Comparison of ENCODE assay signal across 12 cellular contexts in the genomic region with DNA sequence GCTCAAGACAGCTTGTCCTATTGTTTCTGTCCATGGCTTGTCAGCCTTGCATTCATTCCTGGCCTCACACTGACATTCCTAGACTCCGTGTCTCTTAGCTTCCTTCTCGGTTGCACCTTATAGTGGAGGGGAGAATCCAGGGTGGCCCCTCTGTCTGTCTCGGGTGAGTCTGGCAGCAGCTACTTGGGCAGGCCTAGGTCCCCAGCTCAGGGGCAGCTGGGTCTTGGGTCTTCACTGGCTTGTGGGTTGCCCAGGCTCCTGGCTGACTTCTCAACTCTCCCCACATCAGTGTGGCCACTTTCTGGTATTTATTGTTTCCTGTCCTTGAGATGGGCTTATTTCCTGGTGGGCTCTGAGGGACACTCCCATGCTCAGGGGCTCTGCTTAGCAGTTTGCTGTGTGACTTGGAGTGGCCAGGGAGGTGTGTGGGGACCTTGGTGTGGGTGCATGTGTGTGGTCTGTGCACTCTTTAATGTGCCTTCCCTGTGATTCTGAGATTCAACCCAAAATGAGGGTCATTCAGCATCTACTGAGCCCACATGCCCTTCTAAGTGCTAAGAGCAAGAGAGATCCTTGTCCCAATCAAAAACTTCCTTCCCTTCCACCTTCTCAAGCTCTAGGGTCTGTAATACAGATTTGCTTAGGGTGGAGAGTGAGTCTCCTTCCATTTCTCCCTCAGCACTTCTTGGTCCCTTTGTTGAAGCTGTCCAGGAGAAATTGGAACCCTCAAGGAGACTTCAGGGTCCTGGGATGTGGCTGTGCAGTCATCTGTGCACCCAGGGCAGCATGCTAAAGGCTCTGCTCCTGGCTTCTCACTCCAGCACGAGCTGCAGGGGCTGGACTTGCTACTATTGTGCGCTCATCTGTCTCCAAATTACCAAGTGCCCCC. TPM values are rescaled to one million over a fixed set of nuclear protein-coding genes. Genes with fewer than 3 reads are reported as not detected.
DNase-seq lines count a peak whose midpoint lies in the region; ATAC-seq and TF ChIP-seq lines count a peak whose summit lies in the region.
"Had no signal": no experiment of that assay in that cellular context is flagged by ENCODE, and none has a peak within 500 bp of the region (broad histone marks: within the 10 kb centered on the region; RNA-seq: fewer than 3 reads in every experiment).

No MANE protein-coding gene starts in this region.

- H2BK20ac ChIP-seq in H9 (ENCODE audit: low read depth, low read length, poor library complexity, severe bottlenecking), result no peak overlapping the region

- DNase-seq in activated CD4-positive, alpha-beta T cell treated with anti-CD3 and anti-CD28 coated beads, Interleukin-2, amount 10 ng/mL, durations not matched to agents 24 days and 14 days, result peak; percentile 56
- no peak for DNase-seq in activated CD4-positive, alpha-beta T cell treated with anti-CD3 and anti-CD28 coated beads for 1 hour
- DNase-seq in H9, result no peak
- no peak for DNase-seq in activated CD8-positive, alpha-beta T cell treated with anti-CD3 and anti-CD28 coated beads for 36 hours
- DNase-seq in mucosa of descending colon, result no peak
- DNase-seq in SJCRH30, result no peak
- DNase-seq in HFFc6, result no peak
- DNase-seq: NCI-H226 had no signal

- peaks cover 45% of the 10 kb centered on the region for H3K36me3 Mint-ChIP-seq in activated CD4-positive, alpha-beta T cell treated with anti-CD3 and anti-CD28 coated beads, Interleukin-2, amount 10 ng/mL, durations not matched to agents 24 days and 14 days (ENCODE audit: low read depth)
- H3K36me3 Mint-ChIP-seq in H9 (ENCODE audit: insufficient read depth in 1 of 3, low read depth in 3 of 3) (peaks cover 23 to 48% (median 41%) of the 10 kb centered on the region in 3 experiments; a peak in 6 of 7 replicates), HFFc6 (ENCODE audit: low read depth) (peaks cover 8% of the 10 kb centered on the region)
- H3K36me3 Mint-ChIP-seq in activated CD8-positive, alpha-beta T cell treated with anti-CD3 and anti-CD28 coated beads for 36 hours (ENCODE audit: low read depth), result peaks cover 38% of the 10 kb centered on the region

- H4K5ac ChIP-seq in H9 (ENCODE audit: insufficient read length, low read depth, low read length), result no peak overlapping the region

- no peak for ATAC-seq in activated CD8-positive, alpha-beta T cell treated with anti-CD3 and anti-CD28 coated beads for 36 hours
- ATAC-seq in mucosa of descending colon (peak; percentile 6), GM21576 (IDR thresholded peaks at IDR 0.05; ENCODE audit: unreplicated experiment) (no peak)

- H3K36me3 ChIP-seq in mucosa of descending colon (ENCODE audit: low read depth), result peaks cover 9% of the 10 kb centered on the region
- H3K36me3 ChIP-seq in SJCRH30, result peaks cover 2% of the 10 kb centered on the region; the same call in 1 of the 2 replicates

- WGBS in H9 (ENCODE audit: extremely low coverage, insufficient read length, low lambda C conversion rate), result no CpG with 5 or more reads among the region's 5 CpGs

- no peaks in the 10 kb centered on the region for H3K79me1 ChIP-seq in H9 (ENCODE audit: insufficient read depth, low read depth, low read length, poor library complexity, severe bottlenecking)

- TF ChIP-seq CTCF in H9 (conservative IDR thresholded peaks at IDR 0.05), result no peak
- TF ChIP-seq CTCF in activated CD8-positive, alpha-beta T cell treated with anti-CD3 and anti-CD28 coated beads for 36 hours (IDR thresholded peaks at IDR 0.05), result no peak
- TF ChIP-seq CTCF in mucosa of descending colon (IDR thresholded peaks at IDR 0.05), result no peak
- TF ChIP-seq CTCF in HFFc6 (IDR thresholded peaks at IDR 0.05), result no peak

- H3K9ac ChIP-seq in H9 (ENCODE audit: extremely low read depth, insufficient read length, low read length), result no peak overlapping the region

- H3K4me1 ChIP-seq in H9 (ENCODE audit: insufficient read depth, low read length), result no peaks in the 10 kb centered on the region
- no peaks in the 10 kb centered on the region for H3K4me1 ChIP-seq in mucosa of descending colon (ENCODE audit: low read depth)
- H3K4me1 ChIP-seq in SJCRH30, result no peaks in the 10 kb centered on the region
- H3K4me1 ChIP-seq: right atrium auricular region had no signal

- H4K20me1 ChIP-seq in H9 (ENCODE audit: control insufficient read depth, insufficient read depth, insufficient read length), result no peaks in the 10 kb centered on the region

- no peak overlapping the region for H2AK5ac ChIP-seq in H9 (ENCODE audit: insufficient read length, low read length)

- H3K9me3 ChIP-seq in H9 (ENCODE audit: control insufficient read depth, low read depth, low read length) (no peaks in the 10 kb centered on the region), mucosa of descending colon (no peaks in the 10 kb centered on the region), SJCRH30 (replicated peaks) (no peaks in the 10 kb centered on the region)
- H3K9me3 ChIP-seq: right atrium auricular region had no signal

- H3K4me3 ChIP-seq in mucosa of descending colon, result no peak overlapping the region
- H3K4me3 ChIP-seq in SJCRH30, result no peak overlapping the region
- H3K4me3 ChIP-seq: right atrium auricular region had no signal

- no peaks in the 10 kb centered on the region for H3K27me3 ChIP-seq in H9 (ENCODE audit: insufficient read depth, low read length)
- H3K27me3 ChIP-seq in SJCRH30, result no peaks in the 10 kb centered on the region
- H3K27me3 ChIP-seq: right atrium auricular region had no signal

- no peak overlapping the region for H3K27ac ChIP-seq in H9 (ENCODE audit: insufficient read length, low read depth, low read length)
- no peak overlapping the region for H3K27ac ChIP-seq in SJCRH30
- H3K27ac ChIP-seq: right atrium auricular region had no signal

- H3K27ac Mint-ChIP-seq in activated CD4-positive, alpha-beta T cell treated with anti-CD3 and anti-CD28 coated beads, Interleukin-2, amount 10 ng/mL, durations not matched to agents 24 days and 14 days, result peak overlapping the region; percentile 42
- peak overlapping the region in 2 of 3 experiments; percentile 24 to 58; a peak in 3 of 7 replicates for H3K27ac Mint-ChIP-seq in H9
- peak overlapping the region; percentile 63 for H3K27ac Mint-ChIP-seq in activated CD8-positive, alpha-beta T cell treated with anti-CD3 and anti-CD28 coated beads for 36 hours
- no peak overlapping the region for H3K27ac Mint-ChIP-seq in HFFc6
- H3K27ac Mint-ChIP-seq: activated T-helper 2 cell treated with anti-CD3 and anti-CD28 coated beads, Interferon-gamma antibody, Interleukin-2, Interleukin-4, amounts not matched to agents 10 μg/mL and 5 μg/mL and 100 μg/mL, durations not matched to agents 14 hours and 24 hours and 36 hours; mesothelial cell of epicardium had no signal

- no peaks in the 10 kb centered on the region for H3K79me2 ChIP-seq in H9 (ENCODE audit: insufficient read depth, low read length)

- peaks cover 16% of the 10 kb centered on the region for H3K4me1 Mint-ChIP-seq in activated CD4-positive, alpha-beta T cell treated with anti-CD3 and anti-CD28 coated beads, Interleukin-2, amount 10 ng/mL, durations not matched to agents 24 days and 14 days
- H3K4me1 Mint-ChIP-seq in H9 (peaks cover 15 to 23% of the 10 kb centered on the region in 2 experiments), HFFc6 (ENCODE audit: low read depth) (peaks cover 37% of the 10 kb centered on the region)
- H3K4me1 Mint-ChIP-seq in activated CD8-positive, alpha-beta T cell treated with anti-CD3 and anti-CD28 coated beads for 36 hours (ENCODE audit: low read depth), result peaks cover 11% of the 10 kb centered on the region

- no peak overlapping the region for H3K4me2 ChIP-seq in H9 (ENCODE audit: insufficient read depth, insufficient read length, low read length)

- no peaks in the 10 kb centered on the region for H3K23me2 ChIP-seq in H9 (ENCODE audit: insufficient read length, low read depth, low read length, poor library complexity, severe bottlenecking)

- H2BK5ac ChIP-seq in H9 (ENCODE audit: insufficient read length, low read length), result no peak overlapping the region

- no peak overlapping the region for H3K18ac ChIP-seq in H9 (ENCODE audit: insufficient read length, low read depth, low read length)

- H3K27me3 Mint-ChIP-seq in activated CD4-positive, alpha-beta T cell treated with anti-CD3 and anti-CD28 coated beads, Interleukin-2, amount 10 ng/mL, durations not matched to agents 24 days and 14 days, result no peaks in the 10 kb centered on the region
- H3K27me3 Mint-ChIP-seq in H9 (ENCODE audit: low read depth), result no peaks in the 10 kb centered on the region
- no peaks in the 10 kb centered on the region for H3K27me3 Mint-ChIP-seq in activated CD8-positive, alpha-beta T cell treated with anti-CD3 and anti-CD28 coated beads for 36 hours
- H3K27me3 Mint-ChIP-seq in HFFc6 (ENCODE audit: insufficient read depth), result peaks cover 3% of the 10 kb centered on the region; the same call in 1 of the 2 replicates

- H3K4me3 Mint-ChIP-seq in activated CD4-positive, alpha-beta T cell treated with anti-CD3 and anti-CD28 coated beads, Interleukin-2, amount 10 ng/mL, durations not matched to agents 24 days and 14 days, result no peak overlapping the region
- H3K4me3 Mint-ChIP-seq in H9 (no peak overlapping the region), HFFc6 (no peak overlapping the region)
- no peak overlapping the region for H3K4me3 Mint-ChIP-seq in activated CD8-positive, alpha-beta T cell treated with anti-CD3 and anti-CD28 coated beads for 36 hours
- H3K4me3 Mint-ChIP-seq: mesothelial cell of epicardium had no signal

- no peak overlapping the region for H3K14ac ChIP-seq in H9 (ENCODE audit: insufficient read depth, low read length)

- no peak overlapping the region for H2BK15ac ChIP-seq in H9 (ENCODE audit: low read depth, low read length)

- no peak overlapping the region for H3K23ac ChIP-seq in H9 (ENCODE audit: insufficient read length, low read depth, low read length)

- H2AFZ ChIP-seq in H9 (ENCODE audit: low read length), result no peak overlapping the region

- intact Hi-C loops in activated CD4-positive, alpha-beta T cell treated with anti-CD3 and anti-CD28 coated beads, Interleukin-2, amount 10 ng/mL, durations not matched to agents 24 days and 14 days (cut with micrococcal nuclease), result no loop called here
- intact Hi-C loops in activated CD8-positive, alpha-beta T cell treated with anti-CD3 and anti-CD28 coated beads for 36 hours (cut with micrococcal nuclease), result no loop called here
- intact Hi-C loops in mucosa of descending colon (cut with DNase I, micrococcal nuclease), result loop anchor here in 1 of 2 donors (10.0 kb wide), 1 partner anchor 114 kb away; no protein-coding TSS in a partner anchor

- H3T11ph ChIP-seq in H9 (ENCODE audit: low read length), result no peak overlapping the region

- no peak overlapping the region for H2BK12ac ChIP-seq in H9 (ENCODE audit: insufficient read length, low read depth, low read length)

- no peak overlapping the region for H3K56ac ChIP-seq in H9 (ENCODE audit: insufficient read length, low read depth, low read length)

- H3K9me3 Mint-ChIP-seq in activated CD4-positive, alpha-beta T cell treated with anti-CD3 and anti-CD28 coated beads, Interleukin-2, amount 10 ng/mL, durations not matched to agents 24 days and 14 days, result no peaks in the 10 kb centered on the region
- no peaks in the 10 kb centered on the region for H3K9me3 Mint-ChIP-seq in H9
- no peaks in the 10 kb centered on the region for H3K9me3 Mint-ChIP-seq in activated CD8-positive, alpha-beta T cell treated with anti-CD3 and anti-CD28 coated beads for 36 hours
- H3K9me3 Mint-ChIP-seq in HFFc6, result no peaks in the 10 kb centered on the region
- H3K9me3 Mint-ChIP-seq: activated T-helper 2 cell treated with anti-CD3 and anti-CD28 coated beads, Interferon-gamma antibody, Interleukin-2, Interleukin-4, amounts not matched to agents 10 μg/mL and 5 μg/mL and 100 μg/mL, durations not matched to agents 14 hours and 24 hours and 36 hours; mesothelial cell of epicardium had no signal

- no peak overlapping the region for H3K4ac ChIP-seq in H9 (ENCODE audit: low read depth, low read length)

- H2BK120ac ChIP-seq in H9 (ENCODE audit: low read depth, low read length, poor library complexity, severe bottlenecking), result no peak overlapping the region

- CTCF ChIA-PET in activated CD8-positive, alpha-beta T cell treated with anti-CD3 and anti-CD28 coated beads for 36 hours (lab: Charles Lee), result interaction anchor here (0.7 to 10.1 kb wide), 30 partner anchors 8 to 170 kb away, joined by 3 to 171 read pairs (median 8); partner anchors contain the start of genes C7orf57, HUS1 and PKD1L1

- H4K91ac ChIP-seq in H9 (ENCODE audit: insufficient read length, low read depth, low read length), result no peak overlapping the region

- no peak overlapping the region for H4K8ac ChIP-seq in H9 (replicated peaks; ENCODE audit: insufficient read length, low read depth, low read length)

- POLR2A ChIA-PET in activated CD8-positive, alpha-beta T cell treated with anti-CD3 and anti-CD28 coated beads for 36 hours (lab: Charles Lee), result interaction anchor here (0.9 to 2.0 kb wide), 5 partner anchors 24 to 144 kb away, joined by 3 to 8 read pairs (median 3); no protein-coding TSS in a partner anchor

RNA-seq across cellular contexts. Expression of gene UPP1, which starts 20.1 kb away (rescaled TPM):
- total RNA-seq in activated CD4-positive, alpha-beta T cell treated with anti-CD3 and anti-CD28 coated beads, Interleukin-2, amount 10 ng/mL, durations not matched to agents 24 days and 14 days, result 61.5 and 64.2 TPM in 2 replicates
- total RNA-seq in H9 (2021) (34.2 and 36.4 TPM in 2 replicates), mucosa of descending colon (10 to 100 TPM; 30.7 to 63.6 (median 51.0) TPM)
- 10 to 100 TPM; 89.6 to 93.3 TPM for total RNA-seq in activated CD8-positive, alpha-beta T cell treated with anti-CD3 and anti-CD28 coated beads for 36 hours
- total RNA-seq in SJCRH30 (2014; rRNA removed; shearing (Covaris generic)), result 2.4 and 3.7 TPM in 2 replicates
- total RNA-seq in HFFc6 (2021; fragmentation: NEBNext Ultra II Directional; extraction: Animal tissue kit (Norgen Biotek cat#: 25700)), result 10 to 100 TPM; 14.3 to 26.5 (median 22.6) TPM
